In the genomic region with DNA sequence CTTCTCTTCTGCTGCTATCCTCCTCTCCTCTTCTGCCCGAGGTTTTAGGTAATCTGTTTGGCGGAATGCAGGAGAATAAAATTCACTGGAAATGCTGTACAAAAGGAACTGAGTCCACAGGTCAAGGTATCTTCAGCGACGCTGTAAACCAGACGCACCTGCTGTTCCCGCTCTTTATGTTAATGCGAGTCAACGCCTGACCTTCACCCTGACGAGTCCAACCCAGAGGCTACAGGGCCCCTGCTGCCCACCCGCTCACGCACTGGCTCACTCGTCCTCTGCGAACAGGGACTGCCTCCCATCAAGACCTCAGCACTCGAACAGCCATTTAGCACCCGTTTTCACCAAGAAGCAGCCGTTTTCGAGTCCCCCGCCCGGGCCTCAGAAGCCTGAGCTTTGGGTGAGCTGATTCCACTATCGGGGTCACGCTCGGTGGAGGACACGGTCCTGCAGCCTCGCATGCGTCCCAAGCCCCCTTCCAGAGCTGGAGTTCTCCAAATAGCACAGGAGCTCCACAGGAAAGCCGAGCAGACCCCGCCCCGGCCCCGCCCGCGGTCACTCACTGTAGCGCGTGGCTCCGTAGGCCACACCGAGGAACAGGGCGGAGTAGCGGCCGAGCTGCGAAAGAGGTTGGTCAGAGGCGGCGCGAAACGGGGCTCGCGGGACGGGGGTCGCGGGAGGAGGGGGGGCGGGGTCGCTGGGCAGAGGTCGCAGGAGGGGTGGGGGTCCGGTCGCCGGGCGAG, we compare ENCODE assay signal across 8 cellular contexts. TPM values are rescaled to one million over a fixed set of nuclear protein-coding genes. Genes with fewer than 3 reads are reported as not detected.
DNase-seq lines count a peak whose midpoint lies in the region; ATAC-seq and TF ChIP-seq lines count a peak whose summit lies in the region.

No MANE protein-coding gene starts in this region.

- H3K27me3 Mint-ChIP-seq in activated T-helper 2 cell treated with anti-CD3 and anti-CD28 coated beads, Interferon-gamma antibody, Interleukin-2, Interleukin-4, amounts not matched to agents 10 μg/mL and 5 μg/mL and 100 μg/mL, durations not matched to agents 14 hours and 24 hours and 36 hours (ENCODE audit: low read depth): no peaks in the 10 kb centered on the region

- peaks cover 14% of the 10 kb centered on the region for H3K36me3 ChIP-seq in skeletal muscle satellite cell (ENCODE audit: insufficient read depth, low read length)

- H3K9me3 ChIP-seq in skeletal muscle satellite cell (replicated peaks; ENCODE audit: low read length): no peaks in the 10 kb centered on the region

- intact Hi-C loops in activated T-helper 2 cell treated with anti-CD3 and anti-CD28 coated beads, Interferon-gamma antibody, Interleukin-2, Interleukin-4, amounts not matched to agents 10 μg/mL and 5 μg/mL and 100 μg/mL, durations not matched to agents 14 hours and 24 hours and 36 hours (cut with micrococcal nuclease): loop anchor here (2.0 to 10.0 kb wide), 6 partner anchors 31 to 431 kb away; a partner anchor contains a TSS
- intact Hi-C loops in left ventricle myocardium superior (cut with micrococcal nuclease): no loop called here

- H3K27me3 ChIP-seq in skeletal muscle satellite cell (ENCODE audit: control insufficient read depth, insufficient read depth, low read length): no peaks in the 10 kb centered on the region

- H3K4me3 ChIP-seq in skeletal muscle satellite cell (ENCODE audit: low read length): peak overlapping the region; percentile 96

- H3K27ac Mint-ChIP-seq in activated T-helper 2 cell treated with anti-CD3 and anti-CD28 coated beads, Interferon-gamma antibody, Interleukin-2, Interleukin-4, amounts not matched to agents 10 μg/mL and 5 μg/mL and 100 μg/mL, durations not matched to agents 14 hours and 24 hours and 36 hours: peak overlapping the region; percentile 78

- peak overlapping the region; percentile 100 for H3K4me2 ChIP-seq in skeletal muscle satellite cell (ENCODE audit: low read length)

- peak overlapping the region; percentile 86 for H3K4me3 Mint-ChIP-seq in activated T-helper 2 cell treated with anti-CD3 and anti-CD28 coated beads, Interferon-gamma antibody, Interleukin-2, Interleukin-4, amounts not matched to agents 10 μg/mL and 5 μg/mL and 100 μg/mL, durations not matched to agents 14 hours and 24 hours and 36 hours (ENCODE audit: low read depth)

- H3K36me3 Mint-ChIP-seq in activated T-helper 2 cell treated with anti-CD3 and anti-CD28 coated beads, Interferon-gamma antibody, Interleukin-2, Interleukin-4, amounts not matched to agents 10 μg/mL and 5 μg/mL and 100 μg/mL, durations not matched to agents 14 hours and 24 hours and 36 hours (ENCODE audit: low read depth): peaks cover 30% of the 10 kb centered on the region

- TF ChIP-seq POLR2A in GM18505 (IDR thresholded peaks at IDR 0.05; ENCODE audit: borderline replicate concordance, extremely low read depth, insufficient read depth, insufficient read length): no peak

- DNase-seq in stimulated activated CD4-positive, alpha-beta T cell treated with anti-CD3 and anti-CD28 coated beads, Interleukin-12 subunit alpha, Interleukin-12 subunit beta, amount 100 ng/mL, for 4 hours: peak; percentile 25
- DNase-seq in stimulated activated CD4-positive, alpha-beta T cell treated with anti-CD3 and anti-CD28 coated beads, Interleukin-4, amount 100 ng/mL, for 1 hour: no peak
- DNase-seq in activated T-helper 2 cell treated with anti-CD3 and anti-CD28 coated beads, Interferon-gamma antibody, Interleukin-2, Interleukin-4, amounts not matched to agents 10 μg/mL and 5 μg/mL and 100 μg/mL, durations not matched to agents 14 hours and 24 hours and 36 hours (ENCODE audit: low spot score): no peak
- DNase-seq in left ventricle myocardium superior (peak; percentile 73), midbrain (lab: John Stamatoyannopoulos, UW) (no peak)

- no peaks in the 10 kb centered on the region for H3K9me3 Mint-ChIP-seq in activated T-helper 2 cell treated with anti-CD3 and anti-CD28 coated beads, Interferon-gamma antibody, Interleukin-2, Interleukin-4, amounts not matched to agents 10 μg/mL and 5 μg/mL and 100 μg/mL, durations not matched to agents 14 hours and 24 hours and 36 hours

- peak overlapping the region; percentile 88 for H3K9ac ChIP-seq in skeletal muscle satellite cell (ENCODE audit: low read depth, low read length)

- H3K4me1 ChIP-seq in skeletal muscle satellite cell (ENCODE audit: control insufficient read depth, insufficient read depth, low read length): peaks cover 36% of the 10 kb centered on the region

- peaks cover 7% of the 10 kb centered on the region for H3K4me1 Mint-ChIP-seq in activated T-helper 2 cell treated with anti-CD3 and anti-CD28 coated beads, Interferon-gamma antibody, Interleukin-2, Interleukin-4, amounts not matched to agents 10 μg/mL and 5 μg/mL and 100 μg/mL, durations not matched to agents 14 hours and 24 hours and 36 hours (ENCODE audit: low read depth)

- peak; percentile 39 for ATAC-seq in left ventricle myocardium superior
- no peak for ATAC-seq in GM21737 (IDR thresholded peaks at IDR 0.05; ENCODE audit: unreplicated experiment)
- no peak for ATAC-seq in GM18505 (IDR thresholded peaks at IDR 0.05; ENCODE audit: unreplicated experiment)

RNA-seq across cellular contexts. Expression of a gene that starts 0.6 kb away (rescaled TPM):
- total RNA-seq in activated T-helper 2 cell treated with anti-CD3 and anti-CD28 coated beads, Interferon-gamma antibody, Interleukin-2, Interleukin-4, amounts not matched to agents 10 μg/mL and 5 μg/mL and 100 μg/mL, durations not matched to agents 14 hours and 24 hours and 36 hours: 208 and 235 TPM in 2 replicates
- total RNA-seq in left ventricle myocardium superior: 1,128 TPM
- 87.2 and 96.1 TPM in 2 replicates for total RNA-seq in skeletal muscle satellite cell (2012; rRNA removed)

RNA-seq across cellular contexts. Expression of a gene that starts 0.8 kb away (rescaled TPM):
- 27.7 and 29.8 TPM in 2 replicates for total RNA-seq in activated T-helper 2 cell treated with anti-CD3 and anti-CD28 coated beads, Interferon-gamma antibody, Interleukin-2, Interleukin-4, amounts not matched to agents 10 μg/mL and 5 μg/mL and 100 μg/mL, durations not matched to agents 14 hours and 24 hours and 36 hours
- total RNA-seq in left ventricle myocardium superior: 2.7 TPM
- 9.9 and 15.5 TPM in 2 replicates for total RNA-seq in skeletal muscle satellite cell (2012; rRNA removed)

RNA-seq across cellular contexts. Expression of a gene that starts 15.4 kb away (rescaled TPM):
- 0.50 and 0.74 TPM in 2 replicates for total RNA-seq in activated T-helper 2 cell treated with anti-CD3 and anti-CD28 coated beads, Interferon-gamma antibody, Interleukin-2, Interleukin-4, amounts not matched to agents 10 μg/mL and 5 μg/mL and 100 μg/mL, durations not matched to agents 14 hours and 24 hours and 36 hours
- total RNA-seq in left ventricle myocardium superior: 12.6 TPM
- total RNA-seq in skeletal muscle satellite cell (2012; rRNA removed): 10.5 and 10.6 TPM in 2 replicates

RNA-seq across cellular contexts. Expression of a gene that starts 32.1 kb away (rescaled TPM):
- total RNA-seq in activated T-helper 2 cell treated with anti-CD3 and anti-CD28 coated beads, Interferon-gamma antibody, Interleukin-2, Interleukin-4, amounts not matched to agents 10 μg/mL and 5 μg/mL and 100 μg/mL, durations not matched to agents 14 hours and 24 hours and 36 hours: 35.0 and 39.2 TPM in 2 replicates
- total RNA-seq in left ventricle myocardium superior: 20.9 TPM
- 25.9 and 31.0 TPM in 2 replicates for total RNA-seq in skeletal muscle satellite cell (2012; rRNA removed)

RNA-seq across cellular contexts. Expression of a gene that starts 48.1 kb away (rescaled TPM):
- 10.7 and 13.3 TPM in 2 replicates for total RNA-seq in activated T-helper 2 cell treated with anti-CD3 and anti-CD28 coated beads, Interferon-gamma antibody, Interleukin-2, Interleukin-4, amounts not matched to agents 10 μg/mL and 5 μg/mL and 100 μg/mL, durations not matched to agents 14 hours and 24 hours and 36 hours
- total RNA-seq in left ventricle myocardium superior: 2.1 TPM
- under 0.01 TPM in 1 of 2 replicates, not detected in the other for total RNA-seq in skeletal muscle satellite cell (2012; rRNA removed)

Comparison
In these comparisons a context has a peak if more than half of its experiments do, and no peak if none do; other contexts are left out.
1. DNase-seq: peak in stimulated activated CD4-positive, alpha-beta T cell treated with anti-CD3 and anti-CD28 coated beads, Interleukin-12 subunit alpha, Interleukin-12 subunit beta, amount 100 ng/mL, for 4 hours (single experiment) and left ventricle myocardium superior (single experiment); none in stimulated activated CD4-positive, alpha-beta T cell treated with anti-CD3 and anti-CD28 coated beads, Interleukin-4, amount 100 ng/mL, for 1 hour (single experiment), activated T-helper 2 cell treated with anti-CD3 and anti-CD28 coated beads, Interferon-gamma antibody, Interleukin-2, Interleukin-4, amounts not matched to agents 10 μg/mL and 5 μg/mL and 100 μg/mL, durations not matched to agents 14 hours and 24 hours and 36 hours (single experiment) and midbrain (single experiment).